14 cellular contexts compared by ENCODE assay signal in the genomic region with DNA sequence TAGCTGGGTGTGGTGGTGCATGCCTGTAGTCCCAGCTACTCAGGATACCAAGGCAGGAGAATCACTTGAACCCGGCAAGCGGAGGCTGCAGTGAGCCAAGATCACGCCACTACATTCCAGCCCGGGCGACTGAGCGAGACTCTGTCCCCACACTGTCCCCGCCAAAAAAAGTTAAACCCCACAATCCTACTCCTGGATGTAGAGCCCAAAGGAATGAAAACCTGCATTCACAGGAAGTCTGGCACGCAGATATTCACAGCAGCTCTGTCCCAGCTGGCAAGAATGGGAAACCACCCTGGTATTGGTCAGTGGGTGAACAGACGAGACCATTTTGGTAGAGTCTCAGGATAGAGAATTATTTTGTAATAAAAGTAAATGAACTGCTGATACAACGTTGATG.
"Had no signal": no experiment of that assay in that cellular context is flagged by ENCODE, and none has a peak within 500 bp of the region (broad histone marks: within the 10 kb centered on the region; RNA-seq: fewer than 3 reads in every experiment).

No MANE protein-coding gene starts in this region.

- H3K27me3 ChIP-seq: body of pancreas, neural progenitor cell, pancreas had no signal

- H3K27ac ChIP-seq: body of pancreas, neural progenitor cell, pancreas, skin epidermis had no signal

- ATAC-seq: activated T-cell treated with anti-CD3 and anti-CD28 coated beads, Interleukin-2, amount 50 U/mL, for 72 hours; body of pancreas; esophagus mucosa; pancreas; stimulated activated effector memory CD8-positive, alpha-beta T cell treated with anti-CD3 and anti-CD28 coated beads, Interleukin-12 subunit alpha, Interleukin-12 subunit beta, amount 100 ng/mL, for 72 hours had no signal

- H3K4me1 ChIP-seq: body of pancreas, pancreas had no signal

- H3K36me3 Mint-ChIP-seq: activated CD4-positive, alpha-beta memory T cell treated with anti-CD3 and anti-CD28 coated beads for 36 hours; neural progenitor cell had no signal

- H3K4me3 Mint-ChIP-seq: activated CD4-positive, alpha-beta memory T cell treated with anti-CD3 and anti-CD28 coated beads for 36 hours; activated T-cell treated with anti-CD3 and anti-CD28 coated beads, Interleukin-2, amount 50 U/mL, for 72 hours; immature natural killer cell; neural progenitor cell; stimulated activated effector memory CD8-positive, alpha-beta T cell treated with anti-CD3 and anti-CD28 coated beads, Interleukin-12 subunit alpha, Interleukin-12 subunit beta, amount 100 ng/mL, for 72 hours had no signal

- H3K9me3 Mint-ChIP-seq: activated CD4-positive, alpha-beta memory T cell treated with anti-CD3 and anti-CD28 coated beads for 36 hours; activated T-cell treated with anti-CD3 and anti-CD28 coated beads, Interleukin-2, amount 50 U/mL, for 72 hours; immature natural killer cell; neural progenitor cell; stimulated activated effector memory CD8-positive, alpha-beta T cell treated with anti-CD3 and anti-CD28 coated beads, Interleukin-12 subunit alpha, Interleukin-12 subunit beta, amount 100 ng/mL, for 72 hours had no signal

- H3K9me3 ChIP-seq: body of pancreas, pancreas had no signal

- H3K4me3 ChIP-seq: body of pancreas, neural progenitor cell, pancreas, skin epidermis had no signal

- DNase-seq: activated CD4-positive, alpha-beta memory T cell treated with anti-CD3 and anti-CD28 coated beads for 36 hours; activated naive CD4-positive, alpha-beta T cell treated with Interleukin-2 at 50 U/mL for 16 hours; activated T-cell treated with anti-CD3 and anti-CD28 coated beads, Interleukin-2, amount 50 U/mL, for 72 hours; amniotic stem cell; dermis blood vessel endothelial cell; immature natural killer cell; mammary epithelial cell; trophoblast cell had no signal

- H3K27ac Mint-ChIP-seq: activated CD4-positive, alpha-beta memory T cell treated with anti-CD3 and anti-CD28 coated beads for 36 hours; activated T-cell treated with anti-CD3 and anti-CD28 coated beads, Interleukin-2, amount 50 U/mL, for 72 hours; immature natural killer cell; neural progenitor cell; stimulated activated effector memory CD8-positive, alpha-beta T cell treated with anti-CD3 and anti-CD28 coated beads, Interleukin-12 subunit alpha, Interleukin-12 subunit beta, amount 100 ng/mL, for 72 hours had no signal

- H3K36me3 ChIP-seq: neural progenitor cell, pancreas had no signal

- H3K27me3 Mint-ChIP-seq: activated CD4-positive, alpha-beta memory T cell treated with anti-CD3 and anti-CD28 coated beads for 36 hours had no signal

- H3K9ac ChIP-seq: neural progenitor cell had no signal
